In the genomic region with DNA sequence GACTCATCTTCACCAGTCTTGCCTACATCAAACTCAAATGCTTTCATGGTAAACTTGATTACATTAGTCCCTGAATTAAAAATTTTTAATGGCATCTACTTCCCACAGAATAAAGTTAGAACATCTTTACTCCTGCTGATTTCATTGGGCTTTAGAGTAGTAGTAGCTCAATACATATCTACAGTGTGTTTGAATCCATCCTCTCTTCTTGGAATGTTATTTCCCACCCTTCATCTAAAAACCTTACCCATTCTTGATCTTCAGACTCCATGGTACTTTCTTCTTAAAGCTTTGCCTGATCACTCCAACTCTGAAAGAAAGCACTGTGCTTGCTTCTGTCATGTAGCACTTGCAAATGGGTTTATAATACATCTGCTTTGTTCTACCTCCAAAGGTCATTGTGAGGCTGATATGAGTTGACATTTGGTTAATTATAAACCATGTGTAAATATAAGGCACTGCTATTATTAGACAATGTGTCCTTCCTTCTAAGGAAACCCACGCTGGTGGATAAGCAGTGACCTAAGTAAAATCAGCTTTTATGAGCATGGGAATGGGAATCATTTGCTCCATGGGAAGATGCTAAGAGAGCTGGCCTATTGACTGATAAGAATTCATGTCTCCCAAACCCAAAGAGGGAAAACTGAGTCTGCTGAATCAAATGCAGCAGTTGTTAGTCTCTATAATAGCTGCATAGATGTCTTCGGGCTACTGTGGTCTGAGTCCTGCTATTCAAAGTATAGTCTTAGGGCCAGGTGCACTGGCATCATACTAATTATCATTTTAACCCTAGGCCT, we compare ENCODE assay signal across 1 cellular context.
A peak's percentile ranks its signal among the peaks of the same experiment; 100 is the strongest.
TF ChIP-seq lines count a peak whose summit lies in the region.

No MANE protein-coding gene starts in this region.

TF ChIP-seq in HepG2, 621 proteins besides CTCF, POLR2A, EP300 and RAD21 (continued from another document and continues in another):
- TF ChIP-seq, protein P1, sequence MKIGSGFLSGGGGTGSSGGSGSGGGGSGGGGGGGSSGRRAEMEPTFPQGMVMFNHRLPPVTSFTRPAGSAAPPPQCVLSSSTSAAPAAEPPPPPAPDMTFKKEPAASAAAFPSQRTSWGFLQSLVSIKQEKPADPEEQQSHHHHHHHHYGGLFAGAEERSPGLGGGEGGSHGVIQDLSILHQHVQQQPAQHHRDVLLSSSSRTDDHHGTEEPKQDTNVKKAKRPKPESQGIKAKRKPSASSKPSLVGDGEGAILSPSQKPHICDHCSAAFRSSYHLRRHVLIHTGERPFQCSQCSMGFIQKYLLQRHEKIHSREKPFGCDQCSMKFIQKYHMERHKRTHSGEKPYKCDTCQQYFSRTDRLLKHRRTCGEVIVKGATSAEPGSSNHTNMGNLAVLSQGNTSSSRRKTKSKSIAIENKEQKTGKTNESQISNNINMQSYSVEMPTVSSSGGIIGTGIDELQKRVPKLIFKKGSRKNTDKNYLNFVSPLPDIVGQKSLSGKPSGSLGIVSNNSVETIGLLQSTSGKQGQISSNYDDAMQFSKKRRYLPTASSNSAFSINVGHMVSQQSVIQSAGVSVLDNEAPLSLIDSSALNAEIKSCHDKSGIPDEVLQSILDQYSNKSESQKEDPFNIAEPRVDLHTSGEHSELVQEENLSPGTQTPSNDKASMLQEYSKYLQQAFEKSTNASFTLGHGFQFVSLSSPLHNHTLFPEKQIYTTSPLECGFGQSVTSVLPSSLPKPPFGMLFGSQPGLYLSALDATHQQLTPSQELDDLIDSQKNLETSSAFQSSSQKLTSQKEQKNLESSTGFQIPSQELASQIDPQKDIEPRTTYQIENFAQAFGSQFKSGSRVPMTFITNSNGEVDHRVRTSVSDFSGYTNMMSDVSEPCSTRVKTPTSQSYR (CRISPR knock-in tag; IDR thresholded peaks at IDR 0.05; ENCODE audit: borderline replicate concordance): no peak
- TF ChIP-seq, protein P2, sequence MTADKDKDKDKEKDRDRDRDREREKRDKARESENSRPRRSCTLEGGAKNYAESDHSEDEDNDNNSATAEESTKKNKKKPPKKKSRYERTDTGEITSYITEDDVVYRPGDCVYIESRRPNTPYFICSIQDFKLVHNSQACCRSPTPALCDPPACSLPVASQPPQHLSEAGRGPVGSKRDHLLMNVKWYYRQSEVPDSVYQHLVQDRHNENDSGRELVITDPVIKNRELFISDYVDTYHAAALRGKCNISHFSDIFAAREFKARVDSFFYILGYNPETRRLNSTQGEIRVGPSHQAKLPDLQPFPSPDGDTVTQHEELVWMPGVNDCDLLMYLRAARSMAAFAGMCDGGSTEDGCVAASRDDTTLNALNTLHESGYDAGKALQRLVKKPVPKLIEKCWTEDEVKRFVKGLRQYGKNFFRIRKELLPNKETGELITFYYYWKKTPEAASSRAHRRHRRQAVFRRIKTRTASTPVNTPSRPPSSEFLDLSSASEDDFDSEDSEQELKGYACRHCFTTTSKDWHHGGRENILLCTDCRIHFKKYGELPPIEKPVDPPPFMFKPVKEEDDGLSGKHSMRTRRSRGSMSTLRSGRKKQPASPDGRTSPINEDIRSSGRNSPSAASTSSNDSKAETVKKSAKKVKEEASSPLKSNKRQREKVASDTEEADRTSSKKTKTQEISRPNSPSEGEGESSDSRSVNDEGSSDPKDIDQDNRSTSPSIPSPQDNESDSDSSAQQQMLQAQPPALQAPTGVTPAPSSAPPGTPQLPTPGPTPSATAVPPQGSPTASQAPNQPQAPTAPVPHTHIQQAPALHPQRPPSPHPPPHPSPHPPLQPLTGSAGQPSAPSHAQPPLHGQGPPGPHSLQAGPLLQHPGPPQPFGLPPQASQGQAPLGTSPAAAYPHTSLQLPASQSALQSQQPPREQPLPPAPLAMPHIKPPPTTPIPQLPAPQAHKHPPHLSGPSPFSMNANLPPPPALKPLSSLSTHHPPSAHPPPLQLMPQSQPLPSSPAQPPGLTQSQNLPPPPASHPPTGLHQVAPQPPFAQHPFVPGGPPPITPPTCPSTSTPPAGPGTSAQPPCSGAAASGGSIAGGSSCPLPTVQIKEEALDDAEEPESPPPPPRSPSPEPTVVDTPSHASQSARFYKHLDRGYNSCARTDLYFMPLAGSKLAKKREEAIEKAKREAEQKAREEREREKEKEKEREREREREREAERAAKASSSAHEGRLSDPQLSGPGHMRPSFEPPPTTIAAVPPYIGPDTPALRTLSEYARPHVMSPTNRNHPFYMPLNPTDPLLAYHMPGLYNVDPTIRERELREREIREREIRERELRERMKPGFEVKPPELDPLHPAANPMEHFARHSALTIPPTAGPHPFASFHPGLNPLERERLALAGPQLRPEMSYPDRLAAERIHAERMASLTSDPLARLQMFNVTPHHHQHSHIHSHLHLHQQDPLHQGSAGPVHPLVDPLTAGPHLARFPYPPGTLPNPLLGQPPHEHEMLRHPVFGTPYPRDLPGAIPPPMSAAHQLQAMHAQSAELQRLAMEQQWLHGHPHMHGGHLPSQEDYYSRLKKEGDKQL (CRISPR knock-in tag; IDR thresholded peaks at IDR 0.05; ENCODE audit: low read depth): peak; percentile 69; the same call in 1 of the 2 replicates
- TF ChIP-seq ZMYM2 (CRISPR knock-in tag; IDR thresholded peaks at IDR 0.05) (no peak), ARNT (IDR thresholded peaks at IDR 0.05) (no peak), WIZ (CRISPR knock-in tag; IDR thresholded peaks at IDR 0.05) (no peak), AGO2 (optimal IDR thresholded peaks at IDR 0.05; ENCODE audit: low read depth, low read length) (no peak), ZNF383 (CRISPR knock-in tag; IDR thresholded peaks at IDR 0.05; ENCODE audit: borderline replicate concordance) (no peak), AGO1 (IDR thresholded peaks at IDR 0.05; ENCODE audit: low read depth, low read length, poor library complexity, severe bottlenecking) (no peak), KLF15 (CRISPR knock-in tag; IDR thresholded peaks at IDR 0.05; ENCODE audit: borderline replicate concordance) (no peak), ZKSCAN8 (CRISPR knock-in tag; IDR thresholded peaks at IDR 0.05; ENCODE audit: borderline replicate concordance) (no peak), ZNF326 (CRISPR knock-in tag; IDR thresholded peaks at IDR 0.05; ENCODE audit: borderline replicate concordance) (no peak), ELF3 (CRISPR knock-in tag; IDR thresholded peaks at IDR 0.05) (peak; percentile 67), NRL (CRISPR knock-in tag; IDR thresholded peaks at IDR 0.05; ENCODE audit: borderline replicate concordance) (no peak), ZNF674 (CRISPR knock-in tag; IDR thresholded peaks at IDR 0.05; ENCODE audit: low read depth) (no peak), HNRNPUL1 (IDR thresholded peaks at IDR 0.05; ENCODE audit: low read depth, low read length) (peak; percentile 89), ZNF124 (CRISPR knock-in tag; IDR thresholded peaks at IDR 0.05) (no peak), TOPORS (CRISPR knock-in tag; IDR thresholded peaks at IDR 0.05) (no peak), MEF2D (CRISPR knock-in tag; IDR thresholded peaks at IDR 0.05) (peak; percentile 99), SRF (IDR thresholded peaks at IDR 0.05; ENCODE audit: low read depth, low read length) (0 out of 2 replicates have a peak, but pooled peaks have one; percentile 25), RARA (CRISPR knock-in tag; IDR thresholded peaks at IDR 0.05) (peak; percentile 84), MXI1 (IDR thresholded peaks at IDR 0.05; ENCODE audit: borderline replicate concordance, low read depth, low read length) (no peak), ZZZ3 (CRISPR knock-in tag; IDR thresholded peaks at IDR 0.05; ENCODE audit: borderline replicate concordance) (no peak), CHD4 (IDR thresholded peaks at IDR 0.05; ENCODE audit: borderline replicate concordance, low read length) (no peak), POLR2AphosphoS2 (IDR thresholded peaks at IDR 0.05; ENCODE audit: low read depth, low read length) (no peak), PPARG (CRISPR knock-in tag; conservative IDR thresholded peaks at IDR 0.05) (no peak), HNF4A (CRISPR knock-in tag; IDR thresholded peaks at IDR 0.05) (peak; percentile 60), KLF11 (CRISPR knock-in tag; IDR thresholded peaks at IDR 0.05) (no peak)
- TF ChIP-seq, protein P3, sequence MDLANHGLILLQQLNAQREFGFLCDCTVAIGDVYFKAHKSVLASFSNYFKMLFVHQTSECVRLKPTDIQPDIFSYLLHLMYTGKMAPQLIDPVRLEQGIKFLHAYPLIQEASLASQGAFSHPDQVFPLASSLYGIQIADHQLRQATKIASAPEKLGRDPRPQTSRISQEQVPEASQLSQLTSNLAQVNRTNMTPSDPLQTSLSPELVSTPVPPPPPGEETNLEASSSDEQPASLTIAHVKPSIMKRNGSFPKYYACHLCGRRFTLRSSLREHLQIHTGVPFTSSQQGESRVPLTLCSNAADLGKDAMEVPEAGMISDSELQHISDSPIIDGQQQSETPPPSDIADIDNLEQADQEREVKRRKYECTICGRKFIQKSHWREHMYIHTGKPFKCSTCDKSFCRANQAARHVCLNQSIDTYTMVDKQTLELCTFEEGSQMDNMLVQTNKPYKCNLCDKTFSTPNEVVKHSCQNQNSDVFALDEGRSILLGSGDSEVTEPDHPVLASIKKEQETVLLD (CRISPR knock-in tag; IDR thresholded peaks at IDR 0.05; ENCODE audit: low read depth): no peak
- TF ChIP-seq, protein P4, sequence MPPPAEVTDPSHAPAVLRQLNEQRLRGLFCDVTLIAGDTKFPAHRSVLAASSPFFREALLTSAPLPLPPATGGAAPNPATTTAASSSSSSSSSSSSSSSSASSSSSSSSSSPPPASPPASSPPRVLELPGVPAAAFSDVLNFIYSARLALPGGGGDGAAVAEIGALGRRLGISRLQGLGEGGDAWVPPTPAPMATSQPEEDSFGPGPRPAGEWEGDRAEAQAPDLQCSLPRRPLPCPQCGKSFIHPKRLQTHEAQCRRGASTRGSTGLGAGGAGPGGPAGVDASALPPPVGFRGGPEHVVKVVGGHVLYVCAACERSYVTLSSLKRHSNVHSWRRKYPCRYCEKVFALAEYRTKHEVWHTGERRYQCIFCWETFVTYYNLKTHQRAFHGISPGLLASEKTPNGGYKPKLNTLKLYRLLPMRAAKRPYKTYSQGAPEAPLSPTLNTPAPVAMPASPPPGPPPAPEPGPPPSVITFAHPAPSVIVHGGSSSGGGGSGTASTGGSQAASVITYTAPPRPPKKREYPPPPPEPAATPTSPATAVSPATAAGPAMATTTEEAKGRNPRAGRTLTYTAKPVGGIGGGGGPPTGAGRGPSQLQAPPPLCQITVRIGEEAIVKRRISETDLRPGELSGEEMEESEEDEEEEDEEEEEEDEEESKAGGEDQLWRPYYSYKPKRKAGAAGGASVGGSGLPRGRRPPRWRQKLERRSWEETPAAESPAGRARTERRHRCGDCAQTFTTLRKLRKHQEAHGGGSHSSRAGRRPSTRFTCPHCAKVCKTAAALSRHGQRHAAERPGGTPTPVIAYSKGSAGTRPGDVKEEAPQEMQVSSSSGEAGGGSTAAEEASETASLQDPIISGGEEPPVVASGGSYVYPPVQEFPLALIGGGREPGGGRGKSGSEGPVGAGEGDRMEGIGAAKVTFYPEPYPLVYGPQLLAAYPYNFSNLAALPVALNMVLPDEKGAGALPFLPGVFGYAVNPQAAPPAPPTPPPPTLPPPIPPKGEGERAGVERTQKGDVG (CRISPR knock-in tag; IDR thresholded peaks at IDR 0.05; ENCODE audit: borderline replicate concordance): no peak
- TF ChIP-seq, protein P5, sequence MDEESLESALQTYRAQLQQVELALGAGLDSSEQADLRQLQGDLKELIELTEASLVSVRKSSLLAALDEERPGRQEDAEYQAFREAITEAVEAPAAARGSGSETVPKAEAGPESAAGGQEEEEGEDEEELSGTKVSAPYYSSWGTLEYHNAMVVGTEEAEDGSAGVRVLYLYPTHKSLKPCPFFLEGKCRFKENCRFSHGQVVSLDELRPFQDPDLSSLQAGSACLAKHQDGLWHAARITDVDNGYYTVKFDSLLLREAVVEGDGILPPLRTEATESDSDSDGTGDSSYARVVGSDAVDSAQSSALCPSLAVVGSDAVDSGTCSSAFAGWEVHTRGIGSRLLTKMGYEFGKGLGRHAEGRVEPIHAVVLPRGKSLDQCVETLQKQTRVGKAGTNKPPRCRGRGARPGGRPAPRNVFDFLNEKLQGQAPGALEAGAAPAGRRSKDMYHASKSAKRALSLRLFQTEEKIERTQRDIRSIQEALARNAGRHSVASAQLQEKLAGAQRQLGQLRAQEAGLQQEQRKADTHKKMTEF (CRISPR knock-in tag; IDR thresholded peaks at IDR 0.05): peak; percentile 52; the same call in 1 of the 2 replicates
- TF ChIP-seq, protein P6, sequence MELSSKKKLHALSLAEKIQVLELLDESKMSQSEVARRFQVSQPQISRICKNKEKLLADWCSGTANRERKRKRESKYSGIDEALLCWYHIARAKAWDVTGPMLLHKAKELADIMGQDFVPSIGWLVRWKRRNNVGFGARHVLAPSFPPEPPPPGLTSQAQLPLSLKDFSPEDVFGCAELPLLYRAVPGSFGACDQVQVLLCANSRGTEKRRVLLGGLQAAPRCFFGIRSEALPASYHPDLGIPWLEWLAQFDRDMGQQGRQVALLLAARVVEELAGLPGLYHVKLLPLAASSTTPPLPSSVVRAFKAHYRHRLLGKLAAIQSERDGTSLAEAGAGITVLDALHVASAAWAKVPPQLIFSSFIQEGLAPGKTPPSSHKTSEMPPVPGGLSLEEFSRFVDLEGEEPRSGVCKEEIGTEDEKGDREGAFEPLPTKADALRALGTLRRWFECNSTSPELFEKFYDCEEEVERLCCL (CRISPR knock-in tag; IDR thresholded peaks at IDR 0.05; ENCODE audit: borderline replicate concordance): no peak
- TF ChIP-seq, protein P7, sequence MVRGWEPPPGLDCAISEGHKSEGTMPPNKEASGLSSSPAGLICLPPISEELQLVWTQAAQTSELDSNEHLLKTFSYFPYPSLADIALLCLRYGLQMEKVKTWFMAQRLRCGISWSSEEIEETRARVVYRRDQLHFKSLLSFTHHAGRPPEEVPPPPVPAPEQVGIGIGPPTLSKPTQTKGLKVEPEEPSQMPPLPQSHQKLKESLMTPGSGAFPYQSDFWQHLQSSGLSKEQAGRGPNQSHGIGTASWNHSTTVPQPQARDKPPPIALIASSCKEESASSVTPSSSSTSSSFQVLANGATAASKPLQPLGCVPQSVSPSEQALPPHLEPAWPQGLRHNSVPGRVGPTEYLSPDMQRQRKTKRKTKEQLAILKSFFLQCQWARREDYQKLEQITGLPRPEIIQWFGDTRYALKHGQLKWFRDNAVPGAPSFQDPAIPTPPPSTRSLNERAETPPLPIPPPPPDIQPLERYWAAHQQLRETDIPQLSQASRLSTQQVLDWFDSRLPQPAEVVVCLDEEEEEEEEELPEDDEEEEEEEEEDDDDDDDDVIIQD (CRISPR knock-in tag; IDR thresholded peaks at IDR 0.05; ENCODE audit: low read depth): 0 out of 2 replicates have a peak, but pooled peaks have one; percentile 46
